Comparison of ENCODE assay signal across 19 cellular contexts in genomic region chr11:2558402-2558801, GRCh38.
DNase-seq lines count a peak whose midpoint lies in the region; ATAC-seq and TF ChIP-seq lines count a peak whose summit lies in the region.
"Had no signal": no experiment of that assay in that cellular context is flagged by ENCODE, and none has a peak within 500 bp of the region (broad histone marks: within the 10 kb centered on the region; RNA-seq: fewer than 3 reads in every experiment).

No MANE protein-coding gene starts in this region.

- H3K27ac ChIP-seq in adrenal gland, result peak overlapping the region in 4 of 5 donors; percentile 14 to 73 (median 56)
- H3K27ac ChIP-seq in lower lobe of right lung, result no peak overlapping the region
- no peak overlapping the region for H3K27ac ChIP-seq in sigmoid colon
- H3K27ac ChIP-seq: C4-2B had no signal

- no peak for ATAC-seq in activated naive CD4-positive, alpha-beta T cell treated with anti-CD3 and anti-CD28 coated beads, Interleukin-2, amount 50 U/mL, for 72 hours
- ATAC-seq in lower lobe of right lung, result peak in 1 of 2 donors; percentile 2
- ATAC-seq in HG03439 (IDR thresholded peaks at IDR 0.05; ENCODE audit: unreplicated experiment), result no peak
- ATAC-seq in HG02759 (IDR thresholded peaks at IDR 0.05; ENCODE audit: unreplicated experiment), result no peak

- H3K4me1 ChIP-seq in adrenal gland (replicated peaks in 1 of 2) (peaks cover 23 to 33% of the 10 kb centered on the region in 2 donors), lower lobe of right lung (peaks cover 8% of the 10 kb centered on the region), sigmoid colon (no peaks in the 10 kb centered on the region)

- peak; percentile 7 for DNase-seq in activated naive CD4-positive, alpha-beta T cell treated with anti-CD3 and anti-CD28 coated beads, Interleukin-2, amount 50 U/mL, for 16 hours
- DNase-seq in activated naive CD4-positive, alpha-beta T cell treated with anti-CD3 and anti-CD28 coated beads, Interleukin-2, amount 50 U/mL, for 72 hours (ENCODE audit: low spot score in 2 of 2), result no peak
- peak in 2 of 7 donors; percentile 9 to 27 for DNase-seq in adrenal gland
- peak; percentile 20 for DNase-seq in lower lobe of right lung
- DNase-seq in sigmoid colon, result peak; percentile 46
- DNase-seq in ecto neural progenitor cell (ENCODE audit: low spot score), result no peak
- DNase-seq: 8988T, COR-L47, DMS153, EL, GOT3, KG1, NCI-H1092, NCI-H1694 treated with DMSO at 0.1 percent for 48 hours, NCI-H345, NCI-H748 treated with DMSO at 0.1 percent for 48 hours had no signal

- H3K4me3 ChIP-seq in adrenal gland, result no peak overlapping the region
- H3K4me3 ChIP-seq in lower lobe of right lung, result no peak overlapping the region
- no peak overlapping the region for H3K4me3 ChIP-seq in sigmoid colon

- H3K9me3 ChIP-seq in adrenal gland (replicated peaks in 1 of 3) (no peaks in the 10 kb centered on the region), lower lobe of right lung (no peaks in the 10 kb centered on the region), sigmoid colon (no peaks in the 10 kb centered on the region)

- no peaks in the 10 kb centered on the region for H3K36me3 ChIP-seq in adrenal gland (replicated peaks in 1 of 2)
- H3K36me3 ChIP-seq in lower lobe of right lung, result no peaks in the 10 kb centered on the region
- H3K36me3 ChIP-seq in sigmoid colon, result no peaks in the 10 kb centered on the region

- H3K36me3 Mint-ChIP-seq in activated naive CD4-positive, alpha-beta T cell treated with anti-CD3 and anti-CD28 coated beads, Interleukin-2, amount 50 U/mL, for 72 hours, result no peaks in the 10 kb centered on the region

- WGBS in adrenal gland, 4 donors, result 87 to 94% (median 93%) methylated on average over 16 to 17 of the region's 17 CpGs
- WGBS in sigmoid colon, 2 donors, result 92 to 95% methylated on average over 17 of the region's 17 CpGs

- no peak overlapping the region for H3K27ac Mint-ChIP-seq in activated naive CD4-positive, alpha-beta T cell treated with anti-CD3 and anti-CD28 coated beads, Interleukin-2, amount 50 U/mL, for 72 hours

- TF ChIP-seq CTCF in adrenal gland (IDR thresholded peaks at IDR 0.05) (no peak), lower lobe of right lung (IDR thresholded peaks at IDR 0.05) (no peak), sigmoid colon (IDR thresholded peaks at IDR 0.05) (no peak)

- H3K27me3 ChIP-seq in adrenal gland (no peaks in the 10 kb centered on the region), lower lobe of right lung (ENCODE audit: low read depth) (no peaks in the 10 kb centered on the region), sigmoid colon (no peaks in the 10 kb centered on the region)

- H3K9me3 Mint-ChIP-seq in activated naive CD4-positive, alpha-beta T cell treated with anti-CD3 and anti-CD28 coated beads, Interleukin-2, amount 50 U/mL, for 72 hours, result no peaks in the 10 kb centered on the region

- TF ChIP-seq EP300 in sigmoid colon (IDR thresholded peaks at IDR 0.05), result no peak

- TF ChIP-seq POLR2A in adrenal gland (IDR thresholded peaks at IDR 0.05) (no peak), sigmoid colon (IDR thresholded peaks at IDR 0.05) (no peak)

- intact Hi-C loops in adrenal gland (cut with DNase I), result no loop called here
- intact Hi-C loops in lower lobe of right lung (cut with DNase I), result no loop called here
- intact Hi-C loops in sigmoid colon (cut with DNase I), result no loop called here

Comparison
In these comparisons a context has a peak if more than half of its experiments do, and no peak if none do; other contexts are left out.
1. DNase-seq: peak in activated naive CD4-positive, alpha-beta T cell treated with anti-CD3 and anti-CD28 coated beads, Interleukin-2, amount 50 U/mL, for 16 hours (single experiment), lower lobe of right lung (single experiment) and sigmoid colon (single experiment); none in activated naive CD4-positive, alpha-beta T cell treated with anti-CD3 and anti-CD28 coated beads, Interleukin-2, amount 50 U/mL, for 72 hours (0 of 2) and ecto neural progenitor cell (single experiment).
2. H3K27ac ChIP-seq: peak in adrenal gland (4 of 5); none in lower lobe of right lung (single experiment) and sigmoid colon (0 of 4).